Comparison of ENCODE assay signal across 21 cellular contexts in the genomic region with DNA sequence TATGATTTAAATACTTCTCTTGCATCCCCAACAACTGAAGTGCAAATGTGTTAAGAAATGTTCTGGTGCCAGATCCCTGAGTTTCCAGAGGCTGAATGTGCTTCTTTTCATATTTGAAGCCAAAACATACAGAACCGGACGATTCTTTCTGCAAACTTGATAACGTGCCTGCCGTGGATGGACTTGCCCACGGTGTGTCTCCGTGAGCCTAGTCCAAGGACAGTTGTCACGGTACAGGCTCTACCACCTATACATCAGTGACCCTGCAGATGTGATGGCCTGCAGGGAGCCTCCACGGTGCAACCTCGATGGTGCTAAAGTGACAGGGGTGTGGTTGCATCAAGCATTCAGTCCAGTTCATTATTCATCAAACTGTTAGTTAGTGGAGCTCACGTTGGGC.
"Had no signal": no experiment of that assay in that cellular context is flagged by ENCODE, and none has a peak within 500 bp of the region (broad histone marks: within the 10 kb centered on the region; RNA-seq: fewer than 3 reads in every experiment).

No MANE protein-coding gene starts in this region.

- H3K9ac ChIP-seq: SK-N-SH had no signal

- ATAC-seq: activated T-cell treated with anti-CD3 and anti-CD28 coated beads, Interleukin-2, amount 50 U/mL, for 4 hours; activated T-helper 17 cell treated with anti-CD3 and anti-CD28 coated beads, Interleukin-2, amount 50 U/mL, for 72 hours; left lobe of liver; mucosa of descending colon; natural killer cell treated with Interleukin-12 subunit alpha and Interleukin-12 subunit beta and Interleukin-15 and Interleukin-18, amount 100 ng/mL, for 72 hours had no signal

- H3K27me3 ChIP-seq: neutrophil, tibial nerve had no signal

- H3K4me3 ChIP-seq: lung, mucosa of descending colon, tibial nerve had no signal

- DNase-seq: activated CD4-positive, alpha-beta memory T cell treated with anti-CD3 and anti-CD28 coated beads, Interleukin-2, amount 10 ng/mL, durations not matched to agents 7 days and 5 days; activated CD4-positive, alpha-beta T cell treated with anti-CD3 and anti-CD28 coated beads for 1 hour; activated CD4-positive, alpha-beta T cell treated with anti-CD3 and anti-CD28 coated beads, Interleukin-2, amount 10 ng/mL, durations not matched to agents 7 days and 5 days; activated gamma-delta T cell treated with Interleukin-2 at 50 U/mL for 16 hours; activated naive CD4-positive, alpha-beta T cell treated with anti-CD3 and anti-CD28 coated beads, Interleukin-2, amount 50 U/mL, for 16 hours; activated T-cell treated with anti-CD3 and anti-CD28 coated beads, Interleukin-2, amount 50 U/mL, for 4 hours; dorsolateral prefrontal cortex; effector memory CD4-positive, alpha-beta T cell; kidney glomerular epithelial cell; mucosa of descending colon; SK-N-SH; stimulated activated CD4-positive, alpha-beta T cell treated with anti-CD3 and anti-CD28 coated beads, Interleukin-2, amount 100 ng/mL, for 48 hours; stimulated activated naive CD4-positive, alpha-beta T cell treated with Interleukin-2 at 50 U/mL for 16 hours; SW 1271; T-helper 9 cell had no signal

- H3K9me3 ChIP-seq: mucosa of descending colon, neutrophil, SK-N-SH had no signal

- H3K27ac ChIP-seq: dorsolateral prefrontal cortex, neutrophil, tibial nerve had no signal

- H3K36me3 ChIP-seq: neutrophil had no signal
